Comparison of ENCODE assay signal across 12 cellular contexts in genomic region chr19:18172331-18173053, GRCh38. TPM values are rescaled to one million over a fixed set of nuclear protein-coding genes. Genes with fewer than 3 reads are reported as not detected.
DNase-seq lines count a peak whose midpoint lies in the region; ATAC-seq and TF ChIP-seq lines count a peak whose summit lies in the region.
"Had no signal": no experiment of that assay in that cellular context is flagged by ENCODE, and none has a peak within 500 bp of the region (broad histone marks: within the 10 kb centered on the region; RNA-seq: fewer than 3 reads in every experiment).

No MANE protein-coding gene starts in this region.

- peaks cover 9 to 14% of the 10 kb centered on the region in 2 donors for H3K36me3 ChIP-seq in thyroid gland
- H3K36me3 ChIP-seq in WERI-Rb-1: peaks cover 21% of the 10 kb centered on the region

- intact Hi-C loops in thyroid gland (cut with DNase I): no loop called here

- H3K27me3 ChIP-seq in layer of hippocampus (ENCODE audit: control insufficient read depth, insufficient read depth, low read length): no peaks in the 10 kb centered on the region
- no peaks in the 10 kb centered on the region for H3K27me3 ChIP-seq in thyroid gland
- no peaks in the 10 kb centered on the region for H3K27me3 ChIP-seq in WERI-Rb-1 (ENCODE audit: insufficient read depth, low read depth, severe bottlenecking)

- H3K4me3 Mint-ChIP-seq in activated T-cell treated with anti-CD3 and anti-CD28 coated beads, Interleukin-2, amount 50 U/mL, for 24 hours: no peak overlapping the region
- peak overlapping the region; percentile 50 for H3K4me3 Mint-ChIP-seq in T-helper 17 cell

- peak overlapping the region; percentile 20 for H3K27ac Mint-ChIP-seq in activated T-cell treated with anti-CD3 and anti-CD28 coated beads, Interleukin-2, amount 50 U/mL, for 24 hours
- peak overlapping the region; percentile 43 for H3K27ac Mint-ChIP-seq in T-helper 17 cell

- peaks cover 5 to 13% of the 10 kb centered on the region in 2 donors for H3K4me1 ChIP-seq in thyroid gland

- no peak for ATAC-seq in T-helper 17 cell
- ATAC-seq in GM19324 (IDR thresholded peaks at IDR 0.05; ENCODE audit: low FRiP score, unreplicated experiment): no peak

- peaks cover 22% of the 10 kb centered on the region for H3K4me1 Mint-ChIP-seq in activated T-cell treated with anti-CD3 and anti-CD28 coated beads, Interleukin-2, amount 50 U/mL, for 24 hours (ENCODE audit: low read depth)
- peaks cover 21% of the 10 kb centered on the region for H3K4me1 Mint-ChIP-seq in T-helper 17 cell

- 84 to 90% methylated on average over 7 of the region's 7 CpGs for WGBS in thyroid gland, 2 donors

- H3K4me3 ChIP-seq in thyroid gland (replicated peaks in 1 of 3): no peak overlapping the region
- H3K4me3 ChIP-seq in WERI-Rb-1 (ENCODE audit: low read depth, low read length): no peak overlapping the region

- no peak for TF ChIP-seq CTCF in thyroid gland (IDR thresholded peaks at IDR 0.05)
- TF ChIP-seq CTCF in WERI-Rb-1 (IDR thresholded peaks at IDR 0.05; ENCODE audit: low read depth, low read length): no peak

- H3K9me3 ChIP-seq in T-helper 17 cell (ENCODE audit: control insufficient read depth, low read length, poor library complexity, severe bottlenecking) (no peaks in the 10 kb centered on the region), thyroid gland (no peaks in the 10 kb centered on the region), WERI-Rb-1 (ENCODE audit: severe bottlenecking) (no peaks in the 10 kb centered on the region)

- H3K27ac ChIP-seq in layer of hippocampus (ENCODE audit: low read depth, low read length): peak overlapping the region; percentile 52
- H3K27ac ChIP-seq in thyroid gland: peak overlapping the region; percentile 22 to 89 (median 70)
- no peak overlapping the region for H3K27ac ChIP-seq in WERI-Rb-1

- no peak for TF ChIP-seq POLR2A in thyroid gland (IDR thresholded peaks at IDR 0.05)

- H3K9me3 Mint-ChIP-seq in activated T-cell treated with anti-CD3 and anti-CD28 coated beads, Interleukin-2, amount 50 U/mL, for 24 hours: no peaks in the 10 kb centered on the region
- H3K9me3 Mint-ChIP-seq: stimulated activated naive CD8-positive, alpha-beta T cell treated with anti-CD3 and anti-CD28 coated beads, Interleukin-15, Interleukin-2, amounts not matched to agents 100 ng/mL and 50 ng/mL, for 24 hours had no signal

- no peaks in the 10 kb centered on the region for H3K27me3 Mint-ChIP-seq in activated T-cell treated with anti-CD3 and anti-CD28 coated beads, Interleukin-2, amount 50 U/mL, for 24 hours
- H3K27me3 Mint-ChIP-seq in T-helper 17 cell: no peaks in the 10 kb centered on the region
- H3K27me3 Mint-ChIP-seq: stimulated activated naive CD8-positive, alpha-beta T cell treated with anti-CD3 and anti-CD28 coated beads, Interleukin-15, Interleukin-2, amounts not matched to agents 100 ng/mL and 50 ng/mL, for 24 hours had no signal

- H3K36me3 Mint-ChIP-seq in activated T-cell treated with anti-CD3 and anti-CD28 coated beads, Interleukin-2, amount 50 U/mL, for 24 hours (ENCODE audit: low read depth): peaks cover 55% of the 10 kb centered on the region
- no peaks in the 10 kb centered on the region for H3K36me3 Mint-ChIP-seq in T-helper 17 cell (ENCODE audit: low read depth)

- no peak for DNase-seq in activated T-cell treated with anti-CD3 and anti-CD28 coated beads, Interleukin-2, amount 50 U/mL, for 24 hours
- DNase-seq in activated T-cell treated with anti-CD3 and anti-CD28 coated beads for 4 hours: no peak
- DNase-seq in T-helper 17 cell: no peak
- DNase-seq in thyroid gland: no peak
- no peak for DNase-seq in WERI-Rb-1
- DNase-seq in NCI-H82 (lab: John Stamatoyannopoulos, UW): no peak
- DNase-seq: cortex of kidney, NCI-H526 treated with DMSO at 0.1 percent for 48 hours had no signal

RNA-seq across cellular contexts. Expression of gene IFI30, which starts 1.1 kb away (rescaled TPM):
- 10 to 100 TPM; 10.1 to 25.8 TPM for total RNA-seq in T-helper 17 cell
- total RNA-seq in thyroid gland: 10 to 100 TPM; 36.3 to 58.4 (median 40.1) TPM

RNA-seq across cellular contexts. Expression of gene PIK3R2, which starts 19.5 kb away (rescaled TPM):
- total RNA-seq in T-helper 17 cell (1 to 10 TPM; 8.6 to 9.1 TPM), thyroid gland (10 to 100 TPM; 14.4 to 33.0 (median 19.8) TPM)

RNA-seq across cellular contexts. Expression of gene MPV17L2, which starts 20.5 kb away (rescaled TPM):
- 1 to 10 TPM; 3.8 TPM for total RNA-seq in T-helper 17 cell
- total RNA-seq in thyroid gland: 10 to 100 TPM in 3 of 4 donors, 1 to 10 TPM in 1; 4.7 to 57.7 (median 29.3) TPM

RNA-seq across cellular contexts. Expression of gene RAB3A, which starts 31.4 kb away (rescaled TPM):
- total RNA-seq in T-helper 17 cell (10 to 100 TPM in 1 of 2 donors, 1 to 10 TPM in 1; 7.4 to 15.3 TPM), thyroid gland (1 to 10 TPM in 2 of 4 donors, under 1 TPM in 1, not detected in 1; 0.40 to 2.5 (median 2.0) TPM)

RNA-seq across cellular contexts. Expression of gene PDE4C, which starts 53.7 kb away (rescaled TPM):
- under 1 TPM in 1 of 2 donors, not detected in 1; 0.31 TPM for total RNA-seq in T-helper 17 cell
- total RNA-seq in thyroid gland: 1 to 10 TPM in 1 of 4 donors, under 1 TPM in 2, not detected in 1; 0.27 to 1.4 (median 0.92) TPM
- total RNA-seq: T-helper 1 cell treated with Interleukin-12 subunit alpha and Interleukin-12 subunit beta and Interleukin-4 antibody, amounts not matched to agents 30 ng/mL and 1 ng/mL, for 36 hours had no signal
